9 cellular contexts compared by ENCODE assay signal in the genomic region with DNA sequence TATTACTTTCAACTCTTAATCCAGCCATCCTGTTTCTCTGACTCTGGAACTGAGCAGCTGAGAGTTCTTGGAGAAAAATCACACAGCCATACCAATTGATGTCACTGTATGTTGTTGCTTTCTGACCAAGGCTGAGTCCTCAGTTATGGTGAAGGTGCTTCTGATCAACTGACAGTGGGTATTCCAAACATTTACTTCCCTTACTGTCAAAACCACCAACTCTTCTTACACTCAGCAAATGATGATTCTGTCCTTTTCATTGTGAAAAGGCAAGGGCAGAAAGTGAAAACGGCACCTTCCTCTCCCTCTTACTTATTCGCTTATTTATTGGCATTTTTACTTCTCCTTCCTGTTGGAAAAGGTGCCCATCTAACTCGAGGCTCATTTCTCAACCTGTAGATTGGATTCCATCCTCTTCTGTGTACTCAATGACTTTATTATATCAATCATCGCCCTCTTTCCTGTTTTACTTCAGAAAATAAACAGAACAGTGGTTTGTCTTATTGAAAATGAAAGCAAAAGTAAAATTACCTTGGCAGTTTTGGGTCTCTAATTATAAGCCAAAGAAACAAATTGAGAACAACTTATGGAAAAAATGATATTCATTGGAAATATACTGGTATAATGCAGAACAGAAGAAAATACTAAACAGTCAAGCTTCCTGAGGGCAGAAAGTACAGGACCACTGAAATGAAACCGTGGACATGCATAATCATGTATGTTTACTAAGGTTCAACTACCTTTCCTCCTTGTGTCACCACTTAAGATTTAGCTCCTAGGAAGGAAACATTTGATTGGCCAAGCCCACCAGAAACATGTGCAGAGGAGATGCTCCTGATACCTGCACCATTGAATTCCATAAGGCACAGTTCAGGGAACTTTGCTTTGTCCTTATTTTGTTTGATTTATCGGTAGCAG.
DNase-seq lines count a peak whose midpoint lies in the region; ATAC-seq, FAIRE-seq and TF ChIP-seq lines count a peak whose summit lies in the region.
"Had no signal": no experiment of that assay in that cellular context is flagged by ENCODE, and none has a peak within 500 bp of the region (broad histone marks: within the 10 kb centered on the region; RNA-seq: fewer than 3 reads in every experiment).

No MANE protein-coding gene starts in this region.

- 13 to 17% methylated on average over 6 of the region's 6 CpGs for WGBS in lung, 2 donors

- no peak overlapping the region for H3K27ac ChIP-seq in astrocyte (ENCODE audit: low read depth, low read length)
- H3K27ac ChIP-seq in lung (ENCODE audit: low read depth in 1 of 2, low read length in 1 of 2), result peak overlapping the region in 1 of 2 donors; percentile 60
- H3K27ac ChIP-seq: SK-N-MC had no signal

- ATAC-seq in GM18909 (IDR thresholded peaks at IDR 0.05; ENCODE audit: poor library complexity, unreplicated experiment) (peak; percentile 17), HG03378 (IDR thresholded peaks at IDR 0.05; ENCODE audit: unreplicated experiment) (peak; percentile 16), lung (ENCODE audit: insufficient read depth, low FRiP score) (no peak), GM21619 (IDR thresholded peaks at IDR 0.05; ENCODE audit: unreplicated experiment) (no peak), GM19328 (IDR thresholded peaks at IDR 0.05; ENCODE audit: unreplicated experiment) (no peak)

- peak overlapping the region; percentile 2 for H3K9ac ChIP-seq in astrocyte (ENCODE audit: low read length)

- H3K27ac Mint-ChIP-seq in astrocyte (ENCODE audit: unreplicated experiment), result no peak overlapping the region

- H2AFZ ChIP-seq in astrocyte (ENCODE audit: low read depth, low read length), result peak overlapping the region; percentile 19

- no peaks in the 10 kb centered on the region for H3K36me3 Mint-ChIP-seq in astrocyte (ENCODE audit: low read depth, unreplicated experiment)

- H3K4me3 ChIP-seq in astrocyte (ENCODE audit: insufficient read depth, low read depth, low read length) (no peak overlapping the region), lung (peak overlapping the region; percentile 1)
- H3K4me3 ChIP-seq: SK-N-MC had no signal

- H4K20me1 ChIP-seq in astrocyte (ENCODE audit: insufficient read depth, low read length), result no peaks in the 10 kb centered on the region

- H3K27me3 Mint-ChIP-seq in astrocyte (ENCODE audit: low read depth, unreplicated experiment), result no peaks in the 10 kb centered on the region

- H3K79me2 ChIP-seq in astrocyte (ENCODE audit: insufficient read depth, low read length), result no peaks in the 10 kb centered on the region

- no peak for TF ChIP-seq CTCF in astrocyte (IDR thresholded peaks at IDR 0.05; ENCODE audit: insufficient read depth, low read depth, low read length)
- TF ChIP-seq CTCF in lung (IDR thresholded peaks at IDR 0.05; ENCODE audit: control extremely low read depth, extremely low read depth), result no peak

- FAIRE-seq in astrocyte (lab: Jason Lieb, UNC), result peak; percentile 34

- H3K4me1 ChIP-seq in astrocyte (ENCODE audit: insufficient read depth, low read length), result no peaks in the 10 kb centered on the region
- H3K4me1 ChIP-seq in lung (ENCODE audit: control insufficient read depth in 2 of 2, insufficient read depth in 2 of 2, low read length in 2 of 2), result peaks cover 0 to 7% of the 10 kb centered on the region in 2 donors

- H3K4me1 Mint-ChIP-seq in astrocyte (ENCODE audit: low read depth, unreplicated experiment), result peaks cover 10% of the 10 kb centered on the region

- H3K4me3 Mint-ChIP-seq in astrocyte (ENCODE audit: unreplicated experiment), result no peak overlapping the region

- DNase-seq in astrocyte (ENCODE audit: low read depth) (no peak), lung (ENCODE audit: low spot score) (no peak), HPDE6-E6E7 (ENCODE audit: extremely low spot score) (no peak), SK-N-DZ (ENCODE audit: low spot score) (no peak)

- H3K27me3 ChIP-seq in astrocyte (ENCODE audit: insufficient read depth, low read length), result no peaks in the 10 kb centered on the region
- H3K27me3 ChIP-seq in lung (ENCODE audit: control insufficient read depth, insufficient read depth), result no peaks in the 10 kb centered on the region

- H3K9me3 ChIP-seq in astrocyte (ENCODE audit: insufficient read depth, low read depth, low read length) (no peaks in the 10 kb centered on the region), lung (ENCODE audit: control insufficient read depth in 2 of 2, insufficient read depth in 1 of 2, low read length in 1 of 2) (no peaks in the 10 kb centered on the region)

- H3K4me2 ChIP-seq in astrocyte (ENCODE audit: low read length), result peak overlapping the region; percentile 45

- peaks cover 1% of the 10 kb centered on the region for H3K9me3 Mint-ChIP-seq in astrocyte (ENCODE audit: unreplicated experiment)

- H3K36me3 ChIP-seq in astrocyte (ENCODE audit: insufficient read depth, low read length) (no peaks in the 10 kb centered on the region), lung (ENCODE audit: control insufficient read depth in 2 of 2, insufficient read depth in 2 of 2, low read length in 2 of 2) (no peaks in the 10 kb centered on the region)

Comparison
In these comparisons a context has a peak if more than half of its experiments do, and no peak if none do; other contexts are left out.
1. ATAC-seq: peak in GM18909 (single experiment) and HG03378 (single experiment); none in lung (single experiment), GM21619 (single experiment) and GM19328 (single experiment).